ENCODE assay signal across 1 cellular context in the genomic region with DNA sequence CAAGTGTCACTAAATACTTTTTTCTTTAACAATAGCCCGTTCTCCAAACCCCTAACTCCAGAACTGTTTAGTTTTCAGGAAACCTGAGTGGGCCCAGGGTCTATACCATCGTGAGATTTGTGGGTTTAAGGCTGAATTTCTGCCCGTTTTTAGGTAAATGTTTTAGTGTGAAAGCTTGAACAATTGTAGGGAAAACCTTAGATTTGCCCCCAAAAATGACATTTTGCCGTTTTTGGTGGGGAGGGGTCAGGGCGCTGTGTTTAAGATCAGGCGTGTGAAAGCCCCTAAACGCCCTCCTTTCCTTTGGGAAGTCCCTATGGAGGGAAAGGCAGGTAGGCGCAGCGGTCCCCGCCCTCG.
TF ChIP-seq lines count a peak whose summit lies in the region.

No MANE protein-coding gene starts in this region.

TF ChIP-seq in H1, 55 proteins besides CTCF, POLR2A, EP300 and RAD21:
- TF ChIP-seq BRCA1 (IDR thresholded peaks at IDR 0.05; ENCODE audit: low read depth, low read length), result no peak
- no peak for TF ChIP-seq SP4 (IDR thresholded peaks at IDR 0.05; ENCODE audit: low read length)
- no peak for TF ChIP-seq SAP30 (IDR thresholded peaks at IDR 0.05; ENCODE audit: insufficient read depth, insufficient replicate concordance, low read length)
- TF ChIP-seq FOSL1 (IDR thresholded peaks at IDR 0.05; ENCODE audit: insufficient read depth, low read depth, low read length), result no peak
- TF ChIP-seq SRF (IDR thresholded peaks at IDR 0.05; ENCODE audit: low read depth, low read length), result no peak
- TF ChIP-seq RNF2 (IDR thresholded peaks at IDR 0.05; ENCODE audit: borderline replicate concordance, low read depth, low read length, missing control alignments, poor library complexity, severe bottlenecking), result no peak
- TF ChIP-seq JUN (IDR thresholded peaks at IDR 0.05; ENCODE audit: low read depth, low read length), result no peak
- TF ChIP-seq ZNF274 (IDR thresholded peaks at IDR 0.05; ENCODE audit: borderline replicate concordance, extremely low read depth, low read length), result no peak
- no peak for TF ChIP-seq CBX8 (IDR thresholded peaks at IDR 0.05; ENCODE audit: borderline replicate concordance, low read depth, low read length)
- no peak for TF ChIP-seq SIX5 (IDR thresholded peaks at IDR 0.05; ENCODE audit: low read depth, low read length)
- TF ChIP-seq GABPA (IDR thresholded peaks at IDR 0.05; ENCODE audit: borderline replicate concordance, insufficient read depth, low read length), result no peak
- no peak for TF ChIP-seq KDM1A (IDR thresholded peaks at IDR 0.05; ENCODE audit: borderline replicate concordance, low read length)
- TF ChIP-seq BACH1 (IDR thresholded peaks at IDR 0.05; ENCODE audit: low read length), result no peak
